8 cellular contexts compared by ENCODE assay signal in genomic region chr1:9942939-9943807, GRCh38. TPM values are rescaled to one million over a fixed set of nuclear protein-coding genes. Genes with fewer than 3 reads are reported as not detected.
DNase-seq lines count a peak whose midpoint lies in the region; ATAC-seq and TF ChIP-seq lines count a peak whose summit lies in the region.

TSS of gene LZIC (minus strand) at chr1:9943391. CDS start at chr1:9936619, 6,772 bp downstream.
TSS of gene NMNAT1 (plus strand) at chr1:9943475. CDS start at chr1:9972074, 28,599 bp downstream.

- H3K27ac Mint-ChIP-seq in activated B cell treated with CpG ODN at 0.5 μM for 24 hours: peak within 1 kb of the TSS; percentile 98

- no peaks in the 10 kb centered on the region for H3K9me3 ChIP-seq in AG04450 (ENCODE audit: control insufficient read depth, insufficient read depth, low read length)

- intact Hi-C loops in activated B cell treated with CpG ODN at 0.5 μM for 24 hours (cut with micrococcal nuclease): loop anchor here (1.0 to 2.0 kb wide), 9 partner anchors 8 to 488 kb away; partner anchors contain the start of genes CENPS, CTNNBIP1, KIF1B and TMEM201

- H3K27ac ChIP-seq in AG04450 (ENCODE audit: low read depth, low read length): peak within 1 kb of the TSS; percentile 90

- no peaks in the 10 kb centered on the region for H3K27me3 ChIP-seq in AG04450 (ENCODE audit: control insufficient read depth, insufficient read depth, low read length)

- peak; percentile 86 for DNase-seq in AG04450 (ENCODE audit: low read depth, low spot score)
- peak; percentile 95 for DNase-seq in NCI-H226
- DNase-seq in activated B cell treated with CpG ODN at 0.5 μM for 24 hours: peak; percentile 92
- peak; percentile 96 for DNase-seq in cardiac fibroblast (ENCODE audit: low read depth in 2 of 2)
- DNase-seq in inferior parietal cortex (ENCODE audit: extremely low spot score): peak; percentile 95
- DNase-seq in smooth muscle cell of the brain vasculature (ENCODE audit: low read depth, low spot score): peak; percentile 75

- peaks cover 30% of the 10 kb centered on the region for H3K4me1 Mint-ChIP-seq in activated B cell treated with CpG ODN at 0.5 μM for 24 hours

- TF ChIP-seq CTCF in AG04450 (IDR thresholded peaks at IDR 0.05; ENCODE audit: low read depth, low read length) (no peak), activated B cell treated with CpG ODN at 0.5 μM for 24 hours (IDR thresholded peaks at IDR 0.05) (no peak), cardiac fibroblast (IDR thresholded peaks at IDR 0.05; ENCODE audit: low read depth, low read length) (no peak)

- H3K27me3 Mint-ChIP-seq in activated B cell treated with CpG ODN at 0.5 μM for 24 hours: no peaks in the 10 kb centered on the region

- CTCF ChIA-PET in AG04450 (lab: Charles Lee): interaction anchor here (0.6 to 3.7 kb wide), 12 partner anchors 21 to 434 kb away, joined by 3 to 73 read pairs (median 3); partner anchors contain the start of gene KIF1B
- CTCF ChIA-PET in activated B cell treated with CpG ODN at 0.5 μM for 24 hours (lab: Charles Lee): interaction anchor here (0.6 to 1.5 kb wide), 6 partner anchors 28 to 486 kb away, joined by 3 to 4 read pairs (median 3); no protein-coding TSS in a partner anchor

- H3K36me3 Mint-ChIP-seq in activated B cell treated with CpG ODN at 0.5 μM for 24 hours (ENCODE audit: low read depth): peaks cover 26% of the 10 kb centered on the region

- no peaks in the 10 kb centered on the region for H3K9me3 Mint-ChIP-seq in activated B cell treated with CpG ODN at 0.5 μM for 24 hours

- H3K4me3 Mint-ChIP-seq in activated B cell treated with CpG ODN at 0.5 μM for 24 hours: peak within 1 kb of the TSS; percentile 98

- peak; percentile 91 for ATAC-seq in GM18907 (IDR thresholded peaks at IDR 0.05; ENCODE audit: unreplicated experiment)
- ATAC-seq in HG03135 (IDR thresholded peaks at IDR 0.05; ENCODE audit: unreplicated experiment): peak; percentile 88
- peak; percentile 94 for ATAC-seq in activated B cell treated with CpG ODN at 0.5 μM for 24 hours (ENCODE audit: low read depth)

- POLR2A ChIA-PET in AG04450 (lab: Yijun Ruan, JAX): interaction anchor here (0.6 to 1.6 kb wide), 8 partner anchors 32 to 434 kb away, joined by 3 to 11 read pairs (median 4); no protein-coding TSS in a partner anchor
- POLR2A ChIA-PET in activated B cell treated with CpG ODN at 0.5 μM for 24 hours (lab: Charles Lee): interaction anchor here (0.5 to 1.8 kb wide), 12 partner anchors 13 to 1965 kb away, joined by 3 to 15 read pairs (median 4); partner anchors contain the start of gene CENPS

- H3K4me3 ChIP-seq in AG04450 (ENCODE audit: low read depth, low read length) (peak within 1 kb of the TSS; percentile 90), cardiac fibroblast (replicated peaks in 1 of 2; ENCODE audit: low read depth in 2 of 2, low read length in 2 of 2) (peak within 1 kb of the TSS; percentile 67 to 80)

RNA-seq across cellular contexts. Expression of gene LZIC, which starts in this region (rescaled TPM):
- 21.6 and 29.7 TPM in 2 replicates for polyA plus RNA-seq in AG04450 (2011; rRNA removed)
- polyA minus RNA-seq in AG04450 (2011; rRNA and poly(A)+ RNA removed): 10.2 and 18.0 TPM in 2 replicates
- total RNA-seq in activated B cell treated with CpG ODN at 0.5 μM for 24 hours: 19.3 and 20.9 TPM in 2 replicates

RNA-seq across cellular contexts. Expression of gene NMNAT1, which starts in this region (rescaled TPM):
- polyA plus RNA-seq in AG04450 (2011; rRNA removed): 15.8 and 16.4 TPM in 2 replicates
- polyA minus RNA-seq in AG04450 (2011; rRNA and poly(A)+ RNA removed): 13.7 and 18.1 TPM in 2 replicates
- 5.8 and 7.5 TPM in 2 replicates for total RNA-seq in activated B cell treated with CpG ODN at 0.5 μM for 24 hours

Comparison
In these comparisons a context has a peak if more than half of its experiments do, and no peak if none do; other contexts are left out.
1. Peak in every context shown above with its lines: DNase-seq, ATAC-seq, H3K4me3 ChIP-seq and H3K27ac ChIP-seq.